In genomic region chr11:60502221-60502775, GRCh38 we compare ENCODE assay signal across 17 cellular contexts. TPM values are rescaled to one million over a fixed set of nuclear protein-coding genes. Genes with fewer than 3 reads are reported as not detected.
DNase-seq lines count a peak whose midpoint lies in the region; ATAC-seq and TF ChIP-seq lines count a peak whose summit lies in the region.
"Had no signal": no experiment of that assay in that cellular context is flagged by ENCODE, and none has a peak within 500 bp of the region (broad histone marks: within the 10 kb centered on the region; RNA-seq: fewer than 3 reads in every experiment).

No MANE protein-coding gene starts in this region.

- H3K9me3 Mint-ChIP-seq in H9 = peaks cover 3 to 6% of the 10 kb centered on the region in 2 experiments; a peak in 3 of 5 replicates
- no peaks in the 10 kb centered on the region for H3K9me3 Mint-ChIP-seq in memory B cell

- H3K4me3 Mint-ChIP-seq in H9 (no peak overlapping the region), memory B cell (no peak overlapping the region)

- no peak overlapping the region for H3K23ac ChIP-seq in H9 (ENCODE audit: insufficient read length, low read depth, low read length)

- no peak overlapping the region for H3K4me3 ChIP-seq in transverse colon
- H3K4me3 ChIP-seq: PC-9 had no signal

- H3K27me3 Mint-ChIP-seq in H9 (ENCODE audit: low read depth) (no peaks in the 10 kb centered on the region), memory B cell (no peaks in the 10 kb centered on the region)

- no peaks in the 10 kb centered on the region for H3K27me3 ChIP-seq in H9 (ENCODE audit: insufficient read depth, low read length)
- no peaks in the 10 kb centered on the region for H3K27me3 ChIP-seq in transverse colon

- no peaks in the 10 kb centered on the region for H3K9me3 ChIP-seq in H9 (ENCODE audit: control insufficient read depth, low read depth, low read length)
- no peaks in the 10 kb centered on the region for H3K9me3 ChIP-seq in transverse colon

- no peak overlapping the region for H3K4ac ChIP-seq in H9 (ENCODE audit: low read depth, low read length)

- TF ChIP-seq EP300 in transverse colon (IDR thresholded peaks at IDR 0.05; ENCODE audit: low read depth) = peak; percentile 7

- H2BK5ac ChIP-seq in H9 (ENCODE audit: insufficient read length, low read length) = no peak overlapping the region

- no peak overlapping the region for H4K8ac ChIP-seq in H9 (replicated peaks; ENCODE audit: insufficient read length, low read depth, low read length)

- H3K4me1 Mint-ChIP-seq in H9 = peaks cover 52 to 53% of the 10 kb centered on the region in 2 experiments
- H3K4me1 Mint-ChIP-seq in memory B cell = peaks cover 16% of the 10 kb centered on the region

- DNase-seq in H9 = no peak
- peak; percentile 36 for DNase-seq in SW480 (ENCODE audit: low spot score)
- DNase-seq in memory B cell (ENCODE audit: low spot score in 2 of 2) = no peak
- peak; percentile 54 for DNase-seq in transverse colon
- no peak for DNase-seq in nucleus accumbens (lab: John Stamatoyannopoulos, UW)
- DNase-seq: COR-L47, GF-D8, MV-4-11, NCI-H1417, NCI-H1930, NCI-H446 treated with DMSO at 0.1 percent for 48 hours, PC-9 had no signal

- H3K4me1 ChIP-seq in H9 (ENCODE audit: insufficient read depth, low read length) (peaks cover 3% of the 10 kb centered on the region; the same call in 1 of the 2 replicates), transverse colon (peaks cover 3 to 54% (median 25%) of the 10 kb centered on the region in 4 donors)

- no peaks in the 10 kb centered on the region for H4K20me1 ChIP-seq in H9 (ENCODE audit: control insufficient read depth, insufficient read depth, insufficient read length)

- intact Hi-C loops in transverse colon (cut with DNase I; ENCODE audit: low total_unique reads) = no loop called here

- H3K79me1 ChIP-seq in H9 (ENCODE audit: insufficient read depth, low read depth, low read length, poor library complexity, severe bottlenecking) = no peaks in the 10 kb centered on the region

- in situ Hi-C loops in transverse colon (cut with MboI; ENCODE audit: low pct_ligation_motif_present in 1 of 4, low pct_unique_long_range_greater_than_20kb in 1 of 4, low sequenced_read_pairs in 3 of 4) = no loop called here

- no peak overlapping the region for H4K5ac ChIP-seq in H9 (ENCODE audit: insufficient read length, low read depth, low read length)

- H3K27ac ChIP-seq in H9 (ENCODE audit: insufficient read length, low read depth, low read length) (no peak overlapping the region), transverse colon (peak overlapping the region; percentile 77 to 85 (median 82))
- H3K27ac ChIP-seq: PC-9 had no signal

- no peak overlapping the region for H3K14ac ChIP-seq in H9 (ENCODE audit: insufficient read depth, low read length)

- H4K91ac ChIP-seq in H9 (ENCODE audit: insufficient read length, low read depth, low read length) = no peak overlapping the region

- H2AK5ac ChIP-seq in H9 (ENCODE audit: insufficient read length, low read length) = peak overlapping the region; percentile 23

- H3K27ac Mint-ChIP-seq in H9 = peak overlapping the region in 1 of 3 experiments; percentile 62; a peak in 2 of 7 replicates
- peak overlapping the region; percentile 3 for H3K27ac Mint-ChIP-seq in memory B cell

- no peak overlapping the region for H2BK12ac ChIP-seq in H9 (ENCODE audit: insufficient read length, low read depth, low read length)

- H3T11ph ChIP-seq in H9 (ENCODE audit: low read length) = peak overlapping the region; percentile 67

- no peak overlapping the region for H3K56ac ChIP-seq in H9 (ENCODE audit: insufficient read length, low read depth, low read length)

- no peak overlapping the region for H3K18ac ChIP-seq in H9 (ENCODE audit: insufficient read length, low read depth, low read length)

- H3K79me2 ChIP-seq in H9 (ENCODE audit: insufficient read depth, low read length) = no peaks in the 10 kb centered on the region

- no peaks in the 10 kb centered on the region for H3K36me3 ChIP-seq in transverse colon

- no peaks in the 10 kb centered on the region for H3K23me2 ChIP-seq in H9 (ENCODE audit: insufficient read length, low read depth, low read length, poor library complexity, severe bottlenecking)

- ATAC-seq in memory B cell (ENCODE audit: low read depth) (no peak), HG03039 (IDR thresholded peaks at IDR 0.05; ENCODE audit: unreplicated experiment) (no peak), GM21390 (IDR thresholded peaks at IDR 0.05; ENCODE audit: unreplicated experiment) (no peak), HG03280 (IDR thresholded peaks at IDR 0.05; ENCODE audit: unreplicated experiment) (no peak)

- no peak overlapping the region for H2BK15ac ChIP-seq in H9 (ENCODE audit: low read depth, low read length)

- no peak overlapping the region for H2BK20ac ChIP-seq in H9 (ENCODE audit: low read depth, low read length, poor library complexity, severe bottlenecking)

- H3K36me3 Mint-ChIP-seq in H9 (ENCODE audit: insufficient read depth in 1 of 3, low read depth in 3 of 3) = peaks cover 0 to 8% (median 5%) of the 10 kb centered on the region in 3 experiments; a peak in 4 of 7 replicates
- H3K36me3 Mint-ChIP-seq in memory B cell = no peaks in the 10 kb centered on the region

- TF ChIP-seq POLR2A in transverse colon (IDR thresholded peaks at IDR 0.05) = peak; percentile 36

- WGBS in H9 (ENCODE audit: extremely low coverage, insufficient read length, low lambda C conversion rate) = no CpG with 5 or more reads among the region's 3 CpGs
- WGBS in transverse colon (ENCODE audit: low coverage in 1 of 2), 2 donors = 25 to 34% methylated on average over 3 of the region's 3 CpGs

- H2BK120ac ChIP-seq in H9 (ENCODE audit: low read depth, low read length, poor library complexity, severe bottlenecking) = no peak overlapping the region

- no peak overlapping the region for H3K4me2 ChIP-seq in H9 (ENCODE audit: insufficient read depth, insufficient read length, low read length)
- H3K4me2 ChIP-seq: PC-9 had no signal

- TF ChIP-seq CTCF in H9 (conservative IDR thresholded peaks at IDR 0.05) = no peak
- no peak for TF ChIP-seq CTCF in transverse colon (IDR thresholded peaks at IDR 0.05)

- H2AFZ ChIP-seq in H9 (ENCODE audit: low read length) = no peak overlapping the region
- H2AFZ ChIP-seq: PC-9 had no signal

- no peak overlapping the region for H3K9ac ChIP-seq in H9 (ENCODE audit: extremely low read depth, insufficient read length, low read length)

RNA-seq across cellular contexts. Expression of gene MS4A12, which starts 9.7 kb away (rescaled TPM):
- not detected in 2 replicates for total RNA-seq in H9 (2021)
- 100 to 1,000 TPM in 3 of 4 donors, 1 to 10 TPM in 1; 3.8 to 628 (median 426) TPM for total RNA-seq in transverse colon
- total RNA-seq: Daoy, PC-9, SK-MEL-5 had no signal

RNA-seq across cellular contexts. Expression of gene MS4A13, which starts 12.9 kb away (rescaled TPM):
- total RNA-seq in H9 (2021) (not detected in 2 replicates), transverse colon (not detected)
- total RNA-seq: PC-9, SK-MEL-5 had no signal

RNA-seq across cellular contexts. Expression of gene MS4A1, which starts 46.7 kb away (rescaled TPM):
- total RNA-seq in H9 (2021) (not detected in 2 replicates), transverse colon (10 to 100 TPM in 2 of 4 donors, not detected in 2; 32.2 to 49.4 TPM)
- total RNA-seq: Daoy, PC-9, SK-MEL-5 had no signal

Comparison
In these comparisons a context has a peak if more than half of its experiments do, and no peak if none do; other contexts are left out.
1. DNase-seq: peak in SW480 (single experiment) and transverse colon (single experiment); none in H9 (single experiment), memory B cell (0 of 2) and nucleus accumbens (0 of 56).